In the genomic region with DNA sequence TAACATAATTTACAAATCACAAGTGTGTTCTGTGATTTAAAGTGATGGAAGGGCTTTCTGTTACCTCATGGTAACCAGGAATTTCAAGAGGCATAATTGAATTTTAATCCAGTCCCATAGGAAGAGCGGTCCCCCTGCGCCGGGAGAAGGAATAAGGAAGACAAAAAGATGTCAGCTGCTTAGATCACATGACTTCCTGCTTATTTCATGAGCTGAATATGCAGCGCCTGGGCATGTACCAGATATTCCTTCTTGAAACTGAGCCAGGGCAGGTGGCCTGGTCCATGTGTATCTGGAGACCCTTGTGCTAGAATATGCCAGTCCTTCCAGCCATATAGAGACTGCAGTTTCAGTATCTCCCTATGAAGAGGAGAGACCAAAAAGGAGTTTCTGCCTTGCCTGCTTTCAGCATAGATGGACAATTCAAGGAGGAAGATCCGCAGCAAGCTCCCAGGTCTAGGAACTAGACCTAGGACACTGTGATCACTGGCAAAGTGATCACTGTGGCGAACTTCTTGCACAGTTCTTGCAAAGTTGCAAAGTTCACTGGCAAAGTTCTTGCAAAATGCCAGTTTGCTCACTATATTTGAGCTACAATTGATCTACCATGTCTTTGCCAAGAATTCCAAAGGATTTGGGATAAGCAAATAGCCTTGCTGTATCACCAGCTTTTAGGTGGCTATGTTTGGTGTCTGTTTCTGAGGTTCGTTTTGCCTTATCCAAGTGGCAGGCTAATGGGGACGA, we compare ENCODE assay signal across 24 cellular contexts.
DNase-seq lines count a peak whose midpoint lies in the region; FAIRE-seq and TF ChIP-seq lines count a peak whose summit lies in the region.
"Had no signal": no experiment of that assay in that cellular context is flagged by ENCODE, and none has a peak within 500 bp of the region (broad histone marks: within the 10 kb centered on the region; RNA-seq: fewer than 3 reads in every experiment).

No MANE protein-coding gene starts in this region.

- no peak overlapping the region for H3K4me3 ChIP-seq in kidney (ENCODE audit: low read length in 2 of 2)
- peak overlapping the region; percentile 28 to 40 for H3K4me3 ChIP-seq in neutrophil (ENCODE audit: low read depth in 1 of 2, low read length in 1 of 2)
- H3K4me3 ChIP-seq: A549, SJSA1 had no signal

- peaks cover 31% of the 10 kb centered on the region for H3K4me1 Mint-ChIP-seq in CD14-positive monocyte
- H3K4me1 Mint-ChIP-seq: B cell had no signal

- no peaks in the 10 kb centered on the region for H3K36me3 ChIP-seq in kidney (ENCODE audit: control insufficient read depth in 1 of 2, insufficient read depth in 2 of 2, low read length in 2 of 2)
- no peaks in the 10 kb centered on the region for H3K36me3 ChIP-seq in neutrophil
- H3K36me3 ChIP-seq: SJSA1 had no signal

- peak overlapping the region; percentile 54 to 96 (median 73) for H3K27ac Mint-ChIP-seq in CD14-positive monocyte
- H3K27ac Mint-ChIP-seq: B cell had no signal

- no peaks in the 10 kb centered on the region for H3K9me3 ChIP-seq in kidney (ENCODE audit: control insufficient read depth in 1 of 2, low read length in 2 of 2)
- H3K9me3 ChIP-seq in neutrophil: no peaks in the 10 kb centered on the region
- H3K9me3 ChIP-seq: A549 had no signal

- H3K4me3 Mint-ChIP-seq in CD14-positive monocyte: peak overlapping the region; percentile 32 to 81
- H3K4me3 Mint-ChIP-seq: B cell had no signal

- H3K36me3 Mint-ChIP-seq in CD14-positive monocyte: no peaks in the 10 kb centered on the region

- H3K27me3 ChIP-seq in neutrophil: no peaks in the 10 kb centered on the region
- H3K27me3 ChIP-seq: SJSA1 had no signal

- intact Hi-C loops in CD14-positive monocyte (cut with micrococcal nuclease): no loop called here
- intact Hi-C loops in kidney (cut with DNase I): no loop called here

- peaks cover 0 to 1% (median 0%) of the 10 kb centered on the region in 7 donors for H3K9me3 Mint-ChIP-seq in CD14-positive monocyte

- DNase-seq in CD14-positive monocyte (ENCODE audit: low spot score) (peak; percentile 17), NCI-H1105 treated with DMSO at 0.1 percent for 48 hours (lab: John Stamatoyannopoulos, UW) (peak; percentile 57), kidney (peak; percentile 6), medulla oblongata (ENCODE audit: extremely low spot score) (no peak), NCI-H187 (lab: John Stamatoyannopoulos, UW) (no peak), HT-29 (ENCODE audit: low spot score) (no peak), nucleus accumbens (lab: John Stamatoyannopoulos, UW) (no peak)
- DNase-seq: DMS53, EL, GF-D8, KBM-7, MM.1S, NCI-H1048, NCI-H146, NCI-H2081, NCI-H2171 treated with DMSO at 0.1 percent for 48 hours, NCI-H524 treated with DMSO at 0.1 percent for 48 hours, NCI-H82 had no signal

- TF ChIP-seq CTCF in CD14-positive monocyte (IDR thresholded peaks at IDR 0.05): no peak
- TF ChIP-seq CTCF in kidney (IDR thresholded peaks at IDR 0.05; ENCODE audit: borderline replicate concordance, extremely low read depth, insufficient read depth): no peak
- no peak for TF ChIP-seq CTCF in neutrophil (IDR thresholded peaks at IDR 0.05)

- peaks cover 0 to 3% (median 3%) of the 10 kb centered on the region in 3 donors for H3K27me3 Mint-ChIP-seq in CD14-positive monocyte (ENCODE audit: low read depth in 3 of 3)

- H3K4me1 ChIP-seq in kidney (ENCODE audit: control insufficient read depth in 1 of 2, insufficient read depth in 1 of 2, low read depth in 1 of 2, low read length in 2 of 2) (peaks cover 0 to 2% of the 10 kb centered on the region in 2 donors), neutrophil (ENCODE audit: control insufficient read depth in 1 of 2, insufficient read depth in 1 of 2, low read depth in 1 of 2, low read length in 1 of 2) (peaks cover 32 to 40% of the 10 kb centered on the region in 2 experiments)
- H3K4me1 ChIP-seq: A549, SJSA1 had no signal

- no peak overlapping the region for H3K27ac ChIP-seq in kidney (ENCODE audit: low read depth in 2 of 2, low read length in 2 of 2)
- H3K27ac ChIP-seq in neutrophil: peak overlapping the region; percentile 79
- H3K27ac ChIP-seq: A549, SJSA1 had no signal

- H3K9ac ChIP-seq in kidney (ENCODE audit: low read length in 2 of 2): no peak overlapping the region

- FAIRE-seq in kidney (lab: Jason Lieb, UNC): no peak
- FAIRE-seq: A549, D721Med, RCC 7860 had no signal

Comparison
In these comparisons a context has a peak if more than half of its experiments do, and no peak if none do; other contexts are left out.
1. DNase-seq: peak in CD14-positive monocyte (single experiment), NCI-H1105 treated with DMSO at 0.1 percent for 48 hours (single experiment) and kidney (single experiment); none in medulla oblongata (single experiment), NCI-H187 (0 of 2), HT-29 (single experiment) and nucleus accumbens (0 of 56).
2. H3K4me3 ChIP-seq: peak in neutrophil (2 of 2); none in kidney (0 of 2).